Comparison of ENCODE assay signal across 14 cellular contexts in the genomic region with DNA sequence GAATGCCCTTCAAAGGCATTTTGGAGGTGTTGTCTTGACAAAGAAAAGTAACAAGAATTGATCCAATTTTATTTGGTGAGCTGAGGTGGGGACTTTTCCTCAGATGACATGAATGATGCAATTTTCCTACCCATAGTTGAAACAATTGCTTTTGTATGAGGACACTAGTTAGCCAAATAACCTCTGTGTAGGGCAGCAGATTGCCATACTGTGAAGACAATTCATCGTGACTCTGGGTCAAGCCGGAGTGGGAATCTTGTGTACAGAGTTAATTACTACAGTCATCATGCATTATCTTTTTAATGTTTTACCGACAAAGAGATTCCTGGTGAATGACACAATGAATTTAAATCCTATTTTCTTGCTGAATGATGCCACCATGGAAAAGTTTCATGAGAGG.
"Had no signal": no experiment of that assay in that cellular context is flagged by ENCODE, and none has a peak within 500 bp of the region (broad histone marks: within the 10 kb centered on the region; RNA-seq: fewer than 3 reads in every experiment).

No MANE protein-coding gene starts in this region.

- H3K27me3 ChIP-seq: breast epithelium, esophagus muscularis mucosa, stomach, uterus had no signal

- H3K4me1 ChIP-seq: breast epithelium, esophagus muscularis mucosa, stomach, uterus had no signal

- H3K36me3 ChIP-seq: breast epithelium, esophagus muscularis mucosa, stomach, thoracic aorta, uterus had no signal

- DNase-seq: activated CD8-positive, alpha-beta memory T cell treated with anti-CD3 and anti-CD28 coated beads, Interleukin-2, amount 50 U/mL, for 4 hours; activated CD8-positive, alpha-beta T cell treated with anti-CD3 and anti-CD28 coated beads for 36 hours; activated naive CD8-positive, alpha-beta T cell treated with anti-CD3 and anti-CD28 coated beads, Interleukin-2, amount 10 ng/mL, durations not matched to agents 7 days and 5 days; aorta; left ventricle myocardium superior; mesenchymal stem cell; stimulated activated CD4-positive, alpha-beta T cell treated with anti-CD3 and anti-CD28 coated beads, Interleukin-15, amount 100 ng/mL, for 24 hours; stimulated activated CD4-positive, alpha-beta T cell treated with anti-CD3 and anti-CD28 coated beads, Interleukin-4, amount 100 ng/mL, for 24 hours; stomach; uterus had no signal

- FAIRE-seq: islet of Langerhans had no signal

- H3K9me3 ChIP-seq: breast epithelium, esophagus muscularis mucosa, stomach, thoracic aorta, uterus had no signal

- ATAC-seq: activated CD8-positive, alpha-beta T cell treated with anti-CD3 and anti-CD28 coated beads for 36 hours; left ventricle myocardium superior had no signal

- H3K27ac ChIP-seq: breast epithelium, esophagus muscularis mucosa, stomach, thoracic aorta, uterus had no signal

- H3K4me3 ChIP-seq: breast epithelium, esophagus muscularis mucosa, stomach, thoracic aorta, uterus had no signal
